In the genomic region with DNA sequence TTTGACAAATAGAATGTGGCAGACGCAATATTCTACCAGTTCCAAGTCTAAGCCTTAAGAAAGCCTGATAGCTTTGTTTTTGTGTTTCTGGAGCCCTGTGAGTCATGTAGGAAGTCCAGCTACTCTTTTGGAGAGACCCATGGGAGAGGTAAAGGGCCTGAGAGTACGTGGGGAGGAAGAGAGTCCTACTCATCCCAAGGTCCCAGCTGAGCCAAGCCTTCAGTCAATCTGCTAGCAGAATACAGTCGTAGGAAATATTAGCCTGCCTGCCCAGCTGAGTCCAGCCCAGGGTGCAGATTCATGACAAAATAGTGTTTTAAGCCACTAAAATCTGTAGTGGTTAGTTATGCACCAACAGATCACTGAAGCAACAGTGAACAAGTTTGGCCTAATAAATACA, we compare ENCODE assay signal across 19 cellular contexts. TPM values are rescaled to one million over a fixed set of nuclear protein-coding genes. Genes with fewer than 3 reads are reported as not detected.
DNase-seq lines count a peak whose midpoint lies in the region; ATAC-seq, FAIRE-seq and TF ChIP-seq lines count a peak whose summit lies in the region.
"Had no signal": no experiment of that assay in that cellular context is flagged by ENCODE, and none has a peak within 500 bp of the region (broad histone marks: within the 10 kb centered on the region; RNA-seq: fewer than 3 reads in every experiment).

No MANE protein-coding gene starts in this region.

- no peak overlapping the region for H3K4me3 Mint-ChIP-seq in stimulated activated naive B cell treated with anti-CD40 and anti-IgM and Interleukin-4, amounts not matched to agents 10 μg/mL and 1 μg/mL and 100 μg/mL, for 72 hours
- H3K4me3 Mint-ChIP-seq: CD14-positive monocyte, H9 had no signal

- no peak overlapping the region for H4K5ac ChIP-seq in IMR-90 (ENCODE audit: low read depth, low read length)

- dilution Hi-C loops in IMR-90 (cut with HindIII; ENCODE audit: low sequenced_read_pairs, unreplicated experiment) = no loop called here

- no CpG with 5 or more reads among the region's 3 CpGs for WGBS in IMR-90 (ENCODE audit: extremely low coverage in 2 of 2, insufficient read length in 1 of 2), 2 experiments
- WGBS in heart right ventricle, 2 donors = 45% methylated on average over 3 of the region's 3 CpGs

- H3K27ac Mint-ChIP-seq in stimulated activated naive B cell treated with anti-CD40 and anti-IgM and Interleukin-4, amounts not matched to agents 10 μg/mL and 1 μg/mL and 100 μg/mL, for 72 hours = no peak overlapping the region
- H3K27ac Mint-ChIP-seq: H9 had no signal

- H4K20me1 ChIP-seq in IMR-90 (ENCODE audit: insufficient read depth, low read length) = no peaks in the 10 kb centered on the region

- H3K27ac ChIP-seq in IMR-90 (ENCODE audit: insufficient read depth, low read length) (no peak overlapping the region), heart right ventricle (peak overlapping the region; percentile 16 to 65 (median 42)), left lung (no peak overlapping the region)
- H3K27ac ChIP-seq: vagina, WERI-Rb-1 had no signal

- H2AFZ ChIP-seq in IMR-90 (replicated peaks; ENCODE audit: low read length, poor library complexity) = peak overlapping the region; percentile 67

- H3K4me2 ChIP-seq in IMR-90 (ENCODE audit: low read depth, low read length) = no peak overlapping the region

- ATAC-seq in IMR-90 (ENCODE audit: low read depth) = peak; percentile 70
- ATAC-seq in heart right ventricle = peak; percentile 44 to 90 (median 74)
- peak; percentile 75 to 76 for ATAC-seq in stimulated activated naive B cell treated with anti-CD40 and anti-IgM and Interleukin-4, amounts not matched to agents 10 μg/mL and 1 μg/mL and 100 μg/mL, for 72 hours (replicated peaks)
- ATAC-seq in left lung = no peak
- ATAC-seq: Panc1 had no signal

- no peak overlapping the region for H3K18ac ChIP-seq in IMR-90 (ENCODE audit: low read depth, low read length)

- no peak overlapping the region for H2BK20ac ChIP-seq in IMR-90 (ENCODE audit: low read depth, low read length)

- no peaks in the 10 kb centered on the region for H3K9me3 ChIP-seq in IMR-90 (ENCODE audit: control insufficient read depth, insufficient read depth, low read length)
- H3K9me3 ChIP-seq in heart right ventricle = no peaks in the 10 kb centered on the region
- no peaks in the 10 kb centered on the region for H3K9me3 ChIP-seq in left lung
- H3K9me3 ChIP-seq: vagina had no signal

- H3K9ac ChIP-seq in IMR-90 (ENCODE audit: low read depth, low read length) = no peak overlapping the region

- H3K4me1 ChIP-seq in IMR-90 (ENCODE audit: control insufficient read depth, insufficient read depth, low read length) (no peaks in the 10 kb centered on the region), heart right ventricle (peaks cover 0 to 21% (median 12%) of the 10 kb centered on the region in 9 donors), left lung (no peaks in the 10 kb centered on the region)
- H3K4me1 ChIP-seq: vagina had no signal

- DNase-seq in IMR-90 (peak; percentile 50), bronchial epithelial cell (ENCODE audit: low read depth) (peak; percentile 53), heart right ventricle (peak in 1 of 2 donors; percentile 53), left lung (no peak), AML-193 (lab: John Stamatoyannopoulos, UW) (no peak)
- no peak for DNase-seq in stimulated activated naive B cell treated with anti-CD40 and anti-IgM and Interleukin-4, amounts not matched to agents 10 μg/mL and 1 μg/mL and 100 μg/mL, for 72 hours
- DNase-seq in stimulated activated CD4-positive, alpha-beta T cell treated with anti-CD3 and anti-CD28 coated beads, Interleukin-2, amount 100 ng/mL, for 48 hours = no peak
- DNase-seq: activated gamma-delta T cell treated with Interleukin-2 at 50 U/mL for 16 hours; effector CD4-positive, alpha-beta T cell; H9; mesendoderm; NCI-H187; NCI-H748 treated with DMSO at 0.1 percent for 48 hours; stimulated activated naive CD4-positive, alpha-beta T cell treated with Interleukin-2 at 50 U/mL for 16 hours; WERI-Rb-1 had no signal

- H3K27me3 ChIP-seq in IMR-90 (ENCODE audit: control insufficient read depth, insufficient read depth, low read length) = no peaks in the 10 kb centered on the region
- H3K27me3 ChIP-seq in bronchial epithelial cell (ENCODE audit: control insufficient read depth, insufficient read depth, low read length) = no peaks in the 10 kb centered on the region
- no peaks in the 10 kb centered on the region for H3K27me3 ChIP-seq in heart right ventricle
- no peaks in the 10 kb centered on the region for H3K27me3 ChIP-seq in left lung
- H3K27me3 ChIP-seq: vagina had no signal

- H3K4me3 ChIP-seq in IMR-90 (ENCODE audit: insufficient read depth, low read depth, low read length) (no peak overlapping the region), bronchial epithelial cell (ENCODE audit: low read depth, low read length) (no peak overlapping the region), heart right ventricle (no peak overlapping the region), left lung (no peak overlapping the region)
- H3K4me3 ChIP-seq: vagina had no signal

- no peaks in the 10 kb centered on the region; a peak in 1 of 4 replicates for H3K79me1 ChIP-seq in IMR-90 (ENCODE audit: low read depth in 1 of 2, low read length in 2 of 2)

- peaks cover 0 to 9% of the 10 kb centered on the region in 2 donors for H3K4me1 Mint-ChIP-seq in stimulated activated naive B cell treated with anti-CD40 and anti-IgM and Interleukin-4, amounts not matched to agents 10 μg/mL and 1 μg/mL and 100 μg/mL, for 72 hours
- H3K4me1 Mint-ChIP-seq: H9 had no signal

- no peak overlapping the region for H2BK120ac ChIP-seq in IMR-90 (ENCODE audit: low read depth, low read length)

- H3K36me3 Mint-ChIP-seq in stimulated activated naive B cell treated with anti-CD40 and anti-IgM and Interleukin-4, amounts not matched to agents 10 μg/mL and 1 μg/mL and 100 μg/mL, for 72 hours = peaks cover 0 to 3% of the 10 kb centered on the region in 2 donors
- H3K36me3 Mint-ChIP-seq: CD14-positive monocyte had no signal

- 0 out of 2 replicates have a peak overlapping the region, but pooled peaks have one; percentile 24 for H3K14ac ChIP-seq in IMR-90 (replicated peaks; ENCODE audit: low read depth, low read length)

- in situ Hi-C loops in IMR-90 (cut with MboI; ENCODE audit: low sequenced_read_pairs) = loop anchor here (25.0 kb wide), 2 partner anchors 1784 to 1909 kb away; no protein-coding TSS in a partner anchor

- H3K4ac ChIP-seq in IMR-90 (ENCODE audit: low read depth, low read length) = no peak overlapping the region

- H3K9me1 ChIP-seq in IMR-90 (ENCODE audit: insufficient read depth, low read length) = peaks cover 3% of the 10 kb centered on the region; the same call in 1 of the 2 replicates

- H3K36me3 ChIP-seq in IMR-90 (ENCODE audit: control insufficient read depth, insufficient read depth, low read length) (no peaks in the 10 kb centered on the region), bronchial epithelial cell (ENCODE audit: control insufficient read depth, insufficient read depth, low read length) (no peaks in the 10 kb centered on the region), heart right ventricle (no peaks in the 10 kb centered on the region), left lung (no peaks in the 10 kb centered on the region)
- H3K36me3 ChIP-seq: vagina, WERI-Rb-1 had no signal

- no TSS peak for BruUV-seq in IMR-90 (replicated peaks; lab: Mats Ljungman, UMichigan)

- no peak overlapping the region for H3K23ac ChIP-seq in IMR-90 (ENCODE audit: low read depth, low read length)

- POLR2A ChIA-PET in IMR-90 (lab: Charles Lee; ENCODE audit: unreplicated experiment) = no interaction called here

- H2BK15ac ChIP-seq in IMR-90 (ENCODE audit: low read depth, low read length) = no peak overlapping the region

- no peak overlapping the region for H3K56ac ChIP-seq in IMR-90 (ENCODE audit: extremely low read depth, insufficient read depth, low read length)

- H4K8ac ChIP-seq in IMR-90 (ENCODE audit: low read depth in 2 of 2, low read length in 2 of 2) = peak overlapping the region in 1 of 2 experiments; percentile 62; a peak in 3 of 4 replicates

- no peaks in the 10 kb centered on the region for H3K27me3 Mint-ChIP-seq in stimulated activated naive B cell treated with anti-CD40 and anti-IgM and Interleukin-4, amounts not matched to agents 10 μg/mL and 1 μg/mL and 100 μg/mL, for 72 hours

- TF ChIP-seq RAD21 in IMR-90 (IDR thresholded peaks at IDR 0.05; ENCODE audit: low read length) = no peak

- no peak overlapping the region for H4K91ac ChIP-seq in IMR-90 (ENCODE audit: insufficient read depth, low read depth, low read length)

- H2BK5ac ChIP-seq in IMR-90 (ENCODE audit: low read depth, low read length, poor library complexity, severe bottlenecking) = no peak overlapping the region

- H2AK9ac ChIP-seq in IMR-90 (replicated peaks; ENCODE audit: low read depth, low read length, poor library complexity) = no peak overlapping the region

- no peak overlapping the region for H2AK5ac ChIP-seq in IMR-90 (ENCODE audit: low read depth, low read length)

- intact Hi-C loops in IMR-90 (cut with micrococcal nuclease) = no loop called here
- intact Hi-C loops in heart right ventricle (cut with DNase I) = no loop called here
- intact Hi-C loops in left lung (cut with DNase I) = no loop called here

- FAIRE-seq in bronchial epithelial cell (lab: Jason Lieb, UNC) = no peak
- FAIRE-seq: frontal cortex had no signal

- no peaks in the 10 kb centered on the region for H3K9me3 Mint-ChIP-seq in stimulated activated naive B cell treated with anti-CD40 and anti-IgM and Interleukin-4, amounts not matched to agents 10 μg/mL and 1 μg/mL and 100 μg/mL, for 72 hours
- H3K9me3 Mint-ChIP-seq: H9 had no signal

- CTCF ChIA-PET in IMR-90 (lab: Yijun Ruan, JAX) = no interaction called here

- no peak for TF ChIP-seq POLR2A in IMR-90 (IDR thresholded peaks at IDR 0.05; ENCODE audit: low read depth, low read length)

- no peak for TF ChIP-seq CTCF in IMR-90 (conservative IDR thresholded peaks at IDR 0.05; ENCODE audit: low read depth, low read length)
- TF ChIP-seq CTCF in bronchial epithelial cell (IDR thresholded peaks at IDR 0.05; ENCODE audit: insufficient read depth, low read length, severe bottlenecking) = no peak
- TF ChIP-seq CTCF in heart right ventricle (IDR thresholded peaks at IDR 0.05) = no peak
- TF ChIP-seq CTCF in left lung (IDR thresholded peaks at IDR 0.05) = no peak

TF ChIP-seq in IMR-90, 13 proteins besides CTCF, POLR2A, EP300 and RAD21 (continues in another document):
- TF ChIP-seq MXI1 (IDR thresholded peaks at IDR 0.05; ENCODE audit: borderline replicate concordance, low read depth, low read length) (no peak), CEBPB (IDR thresholded peaks at IDR 0.05; ENCODE audit: low read depth, low read length) (no peak), CHD1 (IDR thresholded peaks at IDR 0.05; ENCODE audit: low read depth, low read length) (no peak), FOS (IDR thresholded peaks at IDR 0.05; ENCODE audit: low read depth, low read length) (no peak)

RNA-seq across cellular contexts. Expression of a gene that starts 9.0 kb away (rescaled TPM):
- total RNA-seq in IMR-90 (2012; rRNA removed) = 14.3 and 14.4 TPM in 2 replicates
- 89.0 and 93.9 TPM in 2 replicates for polyA plus RNA-seq in IMR-90 (2012; rRNA removed)
- polyA plus RNA-seq in IMR-90 (2012; cell fraction: cytosol; rRNA removed) = 41.2 and 78.7 TPM in 2 replicates
- 60.2 and 62.3 TPM in 2 replicates for polyA plus RNA-seq in IMR-90 (2012; cell fraction: nucleus; rRNA removed; ENCODE audit: low replicate concordance)
- 12.1 and 12.8 TPM in 2 replicates for total RNA-seq in bronchial epithelial cell
- 10 to 100 TPM; 25.0 to 46.4 (median 34.5) TPM for total RNA-seq in heart right ventricle
- polyA plus RNA-seq in heart right ventricle = 10 to 100 TPM in 1 of 2 donors, 1 to 10 TPM in 1; 6.4 to 19.4 TPM
- 10 to 100 TPM; 48.7 to 55.5 TPM for total RNA-seq in left lung

Comparison
In these comparisons a context has a peak if more than half of its experiments do, and no peak if none do; other contexts are left out.
1. DNase-seq: peak in IMR-90 (single experiment) and bronchial epithelial cell (single experiment); none in stimulated activated naive B cell treated with anti-CD40 and anti-IgM and Interleukin-4, amounts not matched to agents 10 μg/mL and 1 μg/mL and 100 μg/mL, for 72 hours (single experiment), left lung (0 of 2), stimulated activated CD4-positive, alpha-beta T cell treated with anti-CD3 and anti-CD28 coated beads, Interleukin-2, amount 100 ng/mL, for 48 hours (0 of 2) and AML-193 (0 of 2).
2. H3K27ac ChIP-seq: peak in heart right ventricle (10 of 10); none in IMR-90 (single experiment) and left lung (0 of 2).